ENCODE assay signal across 8 cellular contexts in the genomic region with DNA sequence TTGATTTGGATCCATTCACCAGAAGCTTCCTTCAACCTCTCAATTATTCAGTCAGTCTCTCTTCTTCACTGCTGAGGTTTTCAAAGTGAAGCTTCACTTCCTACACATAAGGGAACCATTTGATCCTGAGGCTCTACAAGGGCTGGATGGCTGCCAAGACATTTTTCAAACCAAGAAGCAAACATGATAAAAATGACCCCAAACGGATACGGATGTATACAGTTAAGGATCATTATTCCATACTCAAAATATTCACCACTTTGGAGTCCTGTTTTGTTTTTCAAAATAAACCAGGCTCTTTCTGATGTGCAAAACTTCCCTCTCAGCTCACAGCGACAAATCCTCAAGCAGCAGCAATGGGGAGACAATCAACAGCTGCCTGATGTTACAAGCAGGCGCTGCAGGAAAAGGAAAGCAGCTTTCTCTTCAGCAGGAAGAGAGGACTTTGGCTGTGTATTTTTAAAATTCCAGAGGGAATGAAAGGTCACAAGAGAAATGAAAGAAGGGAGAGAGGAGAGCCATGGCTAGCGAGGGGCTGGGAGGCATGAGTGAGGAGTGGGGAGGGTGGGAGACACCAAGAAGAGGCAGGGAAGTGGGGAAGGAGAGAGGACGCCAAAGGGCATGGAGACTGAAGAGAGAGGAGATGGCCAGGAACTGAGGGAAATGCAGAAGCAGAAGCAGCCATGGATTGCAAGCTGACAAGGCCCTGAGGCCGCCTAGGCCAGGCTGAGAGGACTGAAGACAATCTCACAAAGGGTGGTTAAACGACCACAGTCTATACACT.
DNase-seq lines count a peak whose midpoint lies in the region; ATAC-seq, FAIRE-seq and TF ChIP-seq lines count a peak whose summit lies in the region.

No MANE protein-coding gene starts in this region.

- TF ChIP-seq POLR2A in body of pancreas (IDR thresholded peaks at IDR 0.05) (no peak), GM12892 (IDR thresholded peaks at IDR 0.05; ENCODE audit: low read depth, low read length) (no peak)

- WGBS in body of pancreas, 2 donors, result 46 to 51% methylated on average over 8 of the region's 8 CpGs

- H3K9ac ChIP-seq in stomach smooth muscle (ENCODE audit: low read length in 2 of 2), result peak overlapping the region; percentile 41 to 55

- H3K9me3 Mint-ChIP-seq in CD4-positive, alpha-beta T cell, result no peaks in the 10 kb centered on the region

- H3K4me3 Mint-ChIP-seq in CD4-positive, alpha-beta T cell, result peak overlapping the region; percentile 3

- DNase-seq in CD4-positive, alpha-beta T cell, result peak in 1 of 10 experiments; percentile 21
- DNase-seq in LHCN-M2 (ENCODE audit: low read depth), result peak; percentile 73
- DNase-seq in body of pancreas, result peak in 3 of 4 donors; percentile 46 to 61 (median 47)
- DNase-seq in left kidney (ENCODE audit: low read depth, low spot score), result peak; percentile 76
- no peak for DNase-seq in GM12892 (ENCODE audit: insufficient read length)

- H3K4me1 ChIP-seq in body of pancreas, result peaks cover 38% of the 10 kb centered on the region
- H3K4me1 ChIP-seq in stomach smooth muscle (ENCODE audit: control insufficient read depth, insufficient read depth, low read length), result peaks cover 41% of the 10 kb centered on the region

- H3K27me3 ChIP-seq in CD4-positive, alpha-beta T cell (ENCODE audit: control insufficient read depth, insufficient read depth, low read length), result no peaks in the 10 kb centered on the region
- H3K27me3 ChIP-seq in body of pancreas, result no peaks in the 10 kb centered on the region
- no peaks in the 10 kb centered on the region for H3K27me3 ChIP-seq in stomach smooth muscle (ENCODE audit: control insufficient read depth in 1 of 2, insufficient read depth in 2 of 2, low read length in 2 of 2)

- no peaks in the 10 kb centered on the region for H3K36me3 ChIP-seq in body of pancreas (replicated peaks in 1 of 2; ENCODE audit: insufficient read depth in 1 of 2, low read depth in 2 of 2)
- no peaks in the 10 kb centered on the region for H3K36me3 ChIP-seq in stomach smooth muscle (ENCODE audit: control insufficient read depth in 2 of 2, insufficient read depth in 2 of 2, low read length in 2 of 2)

- no peaks in the 10 kb centered on the region for H3K9me3 ChIP-seq in CD4-positive, alpha-beta T cell (ENCODE audit: control insufficient read depth, low read length)
- no peaks in the 10 kb centered on the region for H3K9me3 ChIP-seq in body of pancreas
- H3K9me3 ChIP-seq in stomach smooth muscle (ENCODE audit: control insufficient read depth in 2 of 2, low read length in 2 of 2), result no peaks in the 10 kb centered on the region

- peak; percentile 58 for ATAC-seq in CD4-positive, alpha-beta T cell (ENCODE audit: poor library complexity)
- ATAC-seq in body of pancreas (no peak), GM18867 (IDR thresholded peaks at IDR 0.05; ENCODE audit: unreplicated experiment) (no peak), GM18517 (IDR thresholded peaks at IDR 0.05; ENCODE audit: unreplicated experiment) (no peak)

- CTCF ChIA-PET in CD4-positive, alpha-beta T cell (lab: Charles Lee), result interaction anchor here (0.8 to 1.8 kb wide), 4 partner anchors 16 to 386 kb away, joined by 3 to 5 read pairs (median 4); no protein-coding TSS in a partner anchor

- peaks cover 58% of the 10 kb centered on the region for H3K4me1 Mint-ChIP-seq in CD4-positive, alpha-beta T cell (ENCODE audit: low read depth)

- no peak for FAIRE-seq in GM12892 (lab: Jason Lieb, UNC)

- H3K27ac Mint-ChIP-seq in CD4-positive, alpha-beta T cell, result peak overlapping the region; percentile 82

- TF ChIP-seq CTCF in CD4-positive, alpha-beta T cell (IDR thresholded peaks at IDR 0.05), result no peak
- no peak for TF ChIP-seq CTCF in body of pancreas (IDR thresholded peaks at IDR 0.05)

- no peak overlapping the region for H3K27ac ChIP-seq in CD4-positive, alpha-beta T cell (ENCODE audit: low read depth, low read length)
- H3K27ac ChIP-seq in body of pancreas, result peak overlapping the region; percentile 30 to 78 (median 51)
- peak overlapping the region; percentile 87 for H3K27ac ChIP-seq in stomach smooth muscle (ENCODE audit: low read length)

- POLR2A ChIA-PET in CD4-positive, alpha-beta T cell (lab: Charles Lee), result interaction anchor here (0.7 to 2.2 kb wide), 10 partner anchors 10 to 415 kb away, joined by 3 to 6 read pairs (median 4); a partner anchor contains a TSS

- H3K36me3 Mint-ChIP-seq in CD4-positive, alpha-beta T cell (ENCODE audit: low read depth), result peaks cover 18% of the 10 kb centered on the region

- H3K27me3 Mint-ChIP-seq in CD4-positive, alpha-beta T cell, result no peaks in the 10 kb centered on the region

- H3K4me3 ChIP-seq in body of pancreas (no peak overlapping the region), stomach smooth muscle (ENCODE audit: low read length in 2 of 2) (peak overlapping the region; percentile 33 to 56)

- intact Hi-C loops in CD4-positive, alpha-beta T cell (cut with DNase I, micrococcal nuclease), result no loop called here
- intact Hi-C loops in body of pancreas (cut with DNase I), result no loop called here

Comparison
In these comparisons a context has a peak if more than half of its experiments do, and no peak if none do; other contexts are left out.
1. H3K4me3 ChIP-seq: peak in stomach smooth muscle (2 of 2); none in body of pancreas (0 of 2).